Comparison of ENCODE assay signal across 1 cellular context in genomic region chr10:93542358-93542791, GRCh38.
TF ChIP-seq lines count a peak whose summit lies in the region.

No MANE protein-coding gene starts in this region.

TF ChIP-seq in A549, 52 proteins besides CTCF, POLR2A, EP300 and RAD21 (continued from another document):
- no peak for TF ChIP-seq MAZ (IDR thresholded peaks at IDR 0.05; ENCODE audit: borderline replicate concordance, low read depth, low read length)
